ENCODE assay signal across 8 cellular contexts in the genomic region with DNA sequence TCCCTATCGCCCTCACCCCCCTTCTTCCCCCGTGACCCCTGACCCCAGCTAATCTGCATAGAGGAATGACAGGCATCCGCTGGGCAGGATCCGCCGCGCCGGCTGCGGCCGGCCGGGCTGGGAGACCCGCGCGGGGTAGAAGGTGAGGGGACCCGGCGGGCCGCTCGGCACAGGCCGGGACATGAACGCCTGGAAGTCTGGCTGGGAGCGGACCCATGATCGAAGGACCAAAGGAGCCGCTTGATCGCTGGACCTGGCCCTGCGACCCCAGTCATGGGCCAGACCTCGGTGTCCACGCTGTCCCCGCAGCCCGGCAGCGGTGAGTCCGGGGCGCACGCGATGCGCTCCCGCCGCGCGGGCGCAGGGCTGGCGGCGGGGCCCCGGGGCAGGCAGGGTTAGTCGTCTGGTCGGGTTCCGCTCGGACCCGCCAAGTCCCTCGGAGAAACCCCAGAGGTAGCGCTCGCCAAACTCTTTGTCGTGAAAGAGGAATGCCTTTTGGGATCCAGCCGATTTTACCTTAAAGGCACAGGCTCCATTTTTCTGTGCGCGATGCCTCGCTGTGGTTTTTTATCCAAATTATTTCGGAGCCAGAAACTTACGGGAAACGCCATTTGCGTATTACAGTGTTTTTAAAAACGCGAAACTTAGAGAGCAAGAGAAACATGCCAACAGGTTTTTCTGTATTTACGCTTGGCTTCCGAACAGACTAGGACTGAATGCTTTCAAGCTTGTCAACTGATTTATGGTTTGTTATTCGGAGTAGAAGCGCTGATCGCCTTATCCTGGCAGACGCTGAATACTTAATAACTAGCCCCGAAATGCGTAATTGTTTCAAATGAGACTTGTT. TPM values are rescaled to one million over a fixed set of nuclear protein-coding genes. Genes with fewer than 3 reads are reported as not detected.
DNase-seq lines count a peak whose midpoint lies in the region; ATAC-seq lines count a peak whose summit lies in the region.

A gene (plus strand): TSS at position 75 of the 847 bp plus-strand sequence. CDS start 199 bp downstream, at position 274.

- peak within 1 kb of the TSS; percentile 95 for H4K8ac ChIP-seq in mesenchymal stem cell (ENCODE audit: low read length)

- H3K4me3 ChIP-seq in mesenchymal stem cell (ENCODE audit: insufficient read depth in 1 of 2, low read depth in 1 of 2, low read length in 2 of 2), result peak within 1 kb of the TSS; percentile 92 to 96

- peaks cover 1% of the 10 kb centered on the region for H3K4me1 ChIP-seq in mesenchymal stem cell (ENCODE audit: control insufficient read depth, insufficient read depth, low read depth, low read length)

- under 1% methylated on average over 59 of the region's 69 CpGs for WGBS in mesenchymal stem cell

- H2BK5ac ChIP-seq in mesenchymal stem cell (ENCODE audit: low read depth, low read length, poor library complexity, severe bottlenecking), result no peak within 1 kb of the TSS

- H3K36me3 ChIP-seq in mesenchymal stem cell (ENCODE audit: control insufficient read depth in 1 of 2, insufficient read depth in 2 of 2, low read depth in 1 of 2, low read length in 2 of 2), result no peaks in the 10 kb centered on the region

- H2AFZ ChIP-seq in mesenchymal stem cell (ENCODE audit: low read depth, low read length), result peak within 1 kb of the TSS; percentile 64

- H3K4me2 ChIP-seq in mesenchymal stem cell (ENCODE audit: low read length, poor library complexity, severe bottlenecking), result peak within 1 kb of the TSS; percentile 70

- H3K14ac ChIP-seq in mesenchymal stem cell (ENCODE audit: low read length in 2 of 2), result peak within 1 kb of the TSS in 1 of 2 experiments; percentile 74

- H2BK15ac ChIP-seq in mesenchymal stem cell (ENCODE audit: low read depth, poor library complexity, severe bottlenecking), result peak within 1 kb of the TSS; percentile 90

- peak within 1 kb of the TSS; percentile 65 for H3K27ac ChIP-seq in mesenchymal stem cell (ENCODE audit: low read length, poor library complexity, severe bottlenecking)

- no peak for ATAC-seq in GM18502 (IDR thresholded peaks at IDR 0.05; ENCODE audit: poor library complexity, unreplicated experiment)

- peak within 1 kb of the TSS; percentile 99 for H3K9ac ChIP-seq in mesenchymal stem cell (ENCODE audit: low read length)

- H2BK12ac ChIP-seq in mesenchymal stem cell (ENCODE audit: low read length in 2 of 2), result peak within 1 kb of the TSS; percentile 87 to 95

- H3K79me1 ChIP-seq in mesenchymal stem cell (replicated peaks; ENCODE audit: low read length, poor library complexity, severe bottlenecking), result peaks cover 7% of the 10 kb centered on the region

- peak within 1 kb of the TSS; percentile 80 to 99 for H3K4ac ChIP-seq in mesenchymal stem cell (ENCODE audit: low read depth in 1 of 2, low read length in 2 of 2)

- H2BK120ac ChIP-seq in mesenchymal stem cell (ENCODE audit: low read depth, low read length), result peak within 1 kb of the TSS; percentile 98

- no peak within 1 kb of the TSS for H2AK5ac ChIP-seq in mesenchymal stem cell (ENCODE audit: low read length, severe bottlenecking)

- peak within 1 kb of the TSS; percentile 99 for H4K91ac ChIP-seq in mesenchymal stem cell (ENCODE audit: low read length)

- no peaks in the 10 kb centered on the region for H3K27me3 ChIP-seq in mesenchymal stem cell (ENCODE audit: control insufficient read depth in 1 of 2, insufficient read depth in 1 of 2, low read length in 2 of 2)

- H3K23ac ChIP-seq in mesenchymal stem cell (ENCODE audit: low read length in 2 of 2), result no peak within 1 kb of the TSS

- peaks cover 13% of the 10 kb centered on the region for H3K9me3 ChIP-seq in mesenchymal stem cell (ENCODE audit: control insufficient read depth, low read length)

- DNase-seq in NOMO-1 treated with DMSO at 0.1 percent for 48 hours (lab: John Stamatoyannopoulos, UW; ENCODE audit: unreplicated experiment), result peak; percentile 16
- no peak for DNase-seq in NOMO-1 treated with dmso at 0.1 percent for 144 hours (lab: John Stamatoyannopoulos, UW; ENCODE audit: unreplicated experiment)
- peak; percentile 58 to 82 for DNase-seq in NCI-H526 (lab: John Stamatoyannopoulos, UW)
- DNase-seq in activated CD8-positive, alpha-beta memory T cell treated with anti-CD3 and anti-CD28 coated beads, Interleukin-2, amount 50 U/mL, for 48 hours, result peak; percentile 73
- peak; percentile 62 for DNase-seq in epidermal melanocyte (ENCODE audit: insufficient read length, low spot score)
- peak; percentile 77 for DNase-seq in mesenchymal stem cell
- peak; percentile 33 for DNase-seq in stimulated activated CD8-positive, alpha-beta memory T cell treated with anti-CD3 and anti-CD28 coated beads, Interleukin-12 subunit alpha, Interleukin-12 subunit beta, amount 100 ng/mL, for 4 hours (ENCODE audit: low read depth)

- H3K18ac ChIP-seq in mesenchymal stem cell (ENCODE audit: low read depth in 1 of 2, low read length in 2 of 2), result peak within 1 kb of the TSS; percentile 97 to 99

RNA-seq across cellular contexts. Expression of the gene that starts here (rescaled TPM):
- 41.5 TPM for polyA plus RNA-seq in mesenchymal stem cell (2013, experiment 1 of 2)
- polyA plus RNA-seq in mesenchymal stem cell (2013, experiment 2 of 2), result 38.1 TPM
